Comparison of ENCODE assay signal across 8 cellular contexts in the genomic region with DNA sequence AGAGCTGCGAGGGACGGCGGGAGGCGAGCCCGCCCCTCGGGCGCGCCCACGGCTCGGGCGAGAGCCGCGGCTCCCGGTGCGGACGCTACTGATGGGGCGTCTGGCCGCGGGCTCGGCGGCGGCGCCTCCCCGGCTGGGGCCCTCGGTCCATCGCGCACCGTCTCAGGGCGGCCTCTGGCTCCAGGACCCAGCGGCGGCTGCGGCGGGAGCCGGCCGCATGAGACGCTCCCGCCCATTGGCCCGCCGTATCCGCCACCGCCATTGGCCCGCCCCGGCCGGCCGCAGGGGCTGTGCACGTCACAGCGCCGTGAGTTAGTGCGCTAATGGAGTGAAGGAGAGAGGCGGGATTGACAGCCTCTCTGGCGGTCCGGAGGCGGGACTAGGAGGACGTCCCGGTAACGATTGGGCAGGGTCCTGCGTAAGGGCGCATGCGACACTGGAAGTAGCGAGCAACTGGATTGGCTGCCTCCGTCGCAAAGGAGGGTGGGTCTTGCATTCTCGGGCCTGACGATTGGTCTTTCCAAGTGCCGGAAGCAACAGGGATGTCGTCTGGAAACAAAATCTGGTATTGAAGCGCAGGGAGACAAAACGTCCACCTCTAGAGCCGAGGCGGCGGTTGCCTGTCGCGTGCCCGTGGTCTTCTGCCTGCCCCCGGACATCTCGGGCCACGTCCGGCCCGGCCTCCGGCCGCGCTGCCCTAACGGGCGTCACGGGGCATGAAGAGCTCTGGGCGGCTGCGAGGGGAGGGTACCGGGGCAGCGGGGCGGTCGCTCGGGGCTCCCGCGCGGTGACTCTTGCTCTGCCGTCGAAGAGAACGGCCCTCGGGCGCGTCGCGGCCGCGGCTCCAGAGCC. TPM values are rescaled to one million over a fixed set of nuclear protein-coding genes. Genes with fewer than 3 reads are reported as not detected.
A peak's percentile ranks its signal among the peaks of the same experiment; 100 is the strongest.
DNase-seq lines count a peak whose midpoint lies in the region; ATAC-seq, FAIRE-seq and TF ChIP-seq lines count a peak whose summit lies in the region.

A gene (minus strand): TSS at position 176 of the 852 bp plus-strand sequence. CDS start 173,542 bp downstream, outside the sequence.

- intact Hi-C loops in Right ventricle myocardium inferior (cut with DNase I) = loop anchor here (1.0 kb wide), 2 partner anchors 15 to 157 kb away; no protein-coding TSS in a partner anchor
- intact Hi-C loops in pancreas (cut with DNase I) = no loop called here
- intact Hi-C loops in tibial artery (cut with DNase I; ENCODE audit: low total_unique reads) = no loop called here

- DNase-seq in GM12864 (ENCODE audit: low read depth) (peak; percentile 99), NCI-H1417 (lab: John Stamatoyannopoulos, UW) (peak; percentile 95 to 99 (median 97)), SW 1271 (lab: John Stamatoyannopoulos, UW) (peak; percentile 98 to 99), Right ventricle myocardium inferior (ENCODE audit: missing footprints) (peak; percentile 99), pancreas (peak; percentile 96 to 99 (median 99)), tibial artery (peak; percentile 99 to 100)
- peak; percentile 96 for DNase-seq in activated naive CD8-positive, alpha-beta T cell treated with anti-CD3 and anti-CD28 coated beads, Interleukin-2, amount 50 U/mL, for 16 hours (ENCODE audit: low read depth, low spot score)

- TF ChIP-seq CTCF in GM12864 (IDR thresholded peaks at IDR 0.05; ENCODE audit: low read depth, low read length, missing control alignments) = no peak
- TF ChIP-seq CTCF in pancreas (IDR thresholded peaks at IDR 0.05) = no peak
- peak in 1 of 2 experiments; percentile 3 for TF ChIP-seq CTCF in tibial artery (IDR thresholded peaks at IDR 0.05)

- H3K4me3 ChIP-seq in GM12864 (ENCODE audit: low read depth, low read length) (peak within 1 kb of the TSS; percentile 82), pancreas (peak within 1 kb of the TSS; percentile 89 to 97 (median 90)), tibial artery (peak within 1 kb of the TSS; percentile 80 to 100)

- H3K9me3 ChIP-seq in pancreas (no peaks in the 10 kb centered on the region), tibial artery (no peaks in the 10 kb centered on the region)

- ATAC-seq in HG02759 (IDR thresholded peaks at IDR 0.05; ENCODE audit: unreplicated experiment) (peak; percentile 83), Right ventricle myocardium inferior (peak; percentile 98), pancreas (peak; percentile 94 to 98 (median 94))

- WGBS in pancreas, 2 donors = 1% methylated on average over 81 to 105 of the region's 105 CpGs

- H3K4me1 ChIP-seq in pancreas (peaks cover 15 to 32% (median 23%) of the 10 kb centered on the region in 3 donors), tibial artery (peaks cover 0 to 50% (median 30%) of the 10 kb centered on the region in 4 donors)

- H3K36me3 ChIP-seq in pancreas (no peaks in the 10 kb centered on the region), tibial artery (no peaks in the 10 kb centered on the region)

- peak; percentile 39 for FAIRE-seq in pancreas (lab: Jason Lieb, UNC)

- peak within 1 kb of the TSS; percentile 93 to 94 (median 94) for H3K27ac ChIP-seq in pancreas
- peak within 1 kb of the TSS; percentile 94 for H3K27ac ChIP-seq in tibial artery

- H3K27me3 ChIP-seq in pancreas = no peaks in the 10 kb centered on the region
- no peaks in the 10 kb centered on the region for H3K27me3 ChIP-seq in tibial artery

RNA-seq across cellular contexts. Expression of the gene that starts here (rescaled TPM):
- total RNA-seq in Right ventricle myocardium inferior (64.9 TPM), pancreas (10 to 100 TPM; 43.9 to 74.0 (median 44.9) TPM)
- 10 to 100 TPM; 47.0 to 74.0 TPM for polyA plus RNA-seq in pancreas

Comparison
In these comparisons a context has a peak if more than half of its experiments do, and no peak if none do; other contexts are left out.
1. Peak in every context shown above with its lines: DNase-seq, ATAC-seq, H3K4me3 ChIP-seq and H3K27ac ChIP-seq.